24 cellular contexts compared by ENCODE assay signal in the genomic region with DNA sequence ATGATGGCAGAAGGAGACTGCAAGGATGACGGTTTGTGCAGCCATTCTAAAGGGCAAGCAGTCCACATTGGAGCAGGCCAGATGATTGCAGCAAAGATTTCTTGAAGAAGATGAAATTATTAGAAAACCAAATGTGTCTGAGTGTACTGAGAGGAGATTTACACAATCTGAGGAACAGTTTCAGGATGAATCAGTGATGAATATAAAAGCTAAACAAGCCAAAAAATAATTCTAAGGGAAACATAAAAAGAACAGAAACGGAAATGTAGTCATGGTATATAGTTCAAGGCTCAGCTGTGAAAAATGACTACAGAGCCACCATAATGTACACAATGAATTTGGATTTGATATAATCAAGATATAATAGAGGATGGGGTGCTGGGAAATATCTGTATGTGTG.
A peak's percentile ranks its signal among the peaks of the same experiment; 100 is the strongest.
DNase-seq lines count a peak whose midpoint lies in the region; ATAC-seq, FAIRE-seq and TF ChIP-seq lines count a peak whose summit lies in the region.
"Had no signal": no experiment of that assay in that cellular context is flagged by ENCODE, and none has a peak within 500 bp of the region (broad histone marks: within the 10 kb centered on the region; RNA-seq: fewer than 3 reads in every experiment).

No MANE protein-coding gene starts in this region.

- H3K4me3 ChIP-seq in AG10803 (ENCODE audit: low read length) (no peak overlapping the region), GM12878 (no peak overlapping the region), adrenal gland (no peak overlapping the region)
- H3K4me3 ChIP-seq: A549, heart right ventricle, SJSA1, upper lobe of right lung had no signal

- no peak overlapping the region for H3K27ac ChIP-seq in GM12878 (ENCODE audit: control insufficient read depth, insufficient read depth)
- no peak overlapping the region for H3K27ac ChIP-seq in adrenal gland
- H3K27ac ChIP-seq: A549, heart right ventricle, neutrophil, SJSA1, upper lobe of right lung had no signal

- no peak overlapping the region for H2AFZ ChIP-seq in GM12878 (ENCODE audit: control insufficient read depth, low read depth, low read length)

- H3K9ac ChIP-seq in GM12878 (ENCODE audit: control insufficient read depth, insufficient read depth, low read length) = no peak overlapping the region

- CTCF ChIA-PET in GM12878 (lab: Yijun Ruan, JAX) = no interaction called here

- no peak for TF ChIP-seq EP300 in GM12878 (IDR thresholded peaks at IDR 0.05; ENCODE audit: borderline replicate concordance in 1 of 2, control insufficient read depth in 1 of 2, low read depth in 2 of 2, low read length in 2 of 2)

- 6% methylated on average over 2 of the region's 2 CpGs for WGBS in GM12878 (ENCODE audit: insufficient coverage, insufficient replicate concordance, low lambda C conversion rate, missing lambda C conversion rate)
- 47 to 66% (median 55%) methylated on average over 2 of the region's 2 CpGs for WGBS in adrenal gland, 4 donors

- no peaks in the 10 kb centered on the region for H3K9me3 ChIP-seq in GM12878 (replicated peaks; ENCODE audit: control insufficient read depth, insufficient read depth, low read length)
- H3K9me3 ChIP-seq in adrenal gland (replicated peaks in 1 of 3) = no peaks in the 10 kb centered on the region
- H3K9me3 ChIP-seq: A549, Caco-2, heart right ventricle, neutrophil, SJSA1, upper lobe of right lung had no signal

- no peak for TF ChIP-seq RAD21 in GM12878 (IDR thresholded peaks at IDR 0.05; ENCODE audit: insufficient read depth, low read depth, low read length)

- in situ Hi-C loops in GM12878 (cut with MboI) = no loop called here

- H3K36me3 ChIP-seq in GM12878 (ENCODE audit: control insufficient read depth in 2 of 2, insufficient read depth in 2 of 2, low read length in 1 of 2) (no peaks in the 10 kb centered on the region), adrenal gland (replicated peaks in 1 of 2) (no peaks in the 10 kb centered on the region)
- H3K36me3 ChIP-seq: heart right ventricle, neutrophil, SJSA1, upper lobe of right lung had no signal

- no peaks in the 10 kb centered on the region for H3K79me2 ChIP-seq in GM12878 (ENCODE audit: control insufficient read depth, insufficient read depth, low read length)

- FAIRE-seq in GM12878 (lab: Jason Lieb, UNC) = no peak
- FAIRE-seq: A549, H1, small intestine had no signal

- DNase-seq in AG10803 (ENCODE audit: low read depth) (peak; percentile 58), HS-5 (ENCODE audit: low read depth) (peak; percentile 46), GM12878 (ENCODE audit: low read depth, low spot score) (no peak), iris pigment epithelial cell (ENCODE audit: low read depth) (peak; percentile 61), amniotic stem cell (lab: John Stamatoyannopoulos, UW) (no peak), NCI-H524 (lab: John Stamatoyannopoulos, UW) (no peak), adrenal gland (no peak)
- DNase-seq: activated CD4-positive, alpha-beta T cell treated with anti-CD3 and anti-CD28 coated beads for 36 hours; amygdala; C1 segment of cervical spinal cord; Caco-2; DND-41; heart right ventricle; mesenchymal stem cell; MV-4-11; NK-92 treated with Interleukin-12 subunit alpha and Interleukin-12 subunit beta, amount 100 ng/mL, for 24 hours; small intestine; stimulated activated CD4-positive, alpha-beta T cell treated with anti-CD3 and anti-CD28 coated beads, Interleukin-2, amount 100 ng/mL, for 24 hours; upper lobe of right lung had no signal

- POLR2A ChIA-PET in GM12878 (lab: Charles Lee) = no interaction called here

- ATAC-seq in GM12878 (peak; percentile 40), HG03442 (IDR thresholded peaks at IDR 0.05; ENCODE audit: unreplicated experiment) (no peak)
- ATAC-seq: A549; activated CD4-positive, alpha-beta T cell treated with anti-CD3 and anti-CD28 coated beads for 36 hours; heart right ventricle; upper lobe of right lung had no signal

- intact Hi-C loops in GM12878 (cut with micrococcal nuclease; ENCODE audit: unreplicated experiment) = no loop called here
- intact Hi-C loops in adrenal gland (cut with DNase I) = no loop called here

- TF ChIP-seq CTCF in AG10803 (conservative IDR thresholded peaks at IDR 0.05; ENCODE audit: low read length) (no peak), GM12878 (IDR thresholded peaks at IDR 0.05 in 2 of 3, conservative IDR thresholded peaks at IDR 0.05 in 1 of 3; ENCODE audit: control insufficient read depth in 2 of 3, extremely low read depth in 1 of 3, insufficient read depth in 1 of 3, low read depth in 3 of 3, low read length in 3 of 3) (no peak), adrenal gland (IDR thresholded peaks at IDR 0.05) (no peak)

- H3K27me3 ChIP-seq in GM12878 (replicated peaks in 1 of 2; ENCODE audit: control insufficient read depth in 2 of 2, insufficient read depth in 2 of 2, low read length in 1 of 2) (no peaks in the 10 kb centered on the region), adrenal gland (no peaks in the 10 kb centered on the region)
- H3K27me3 ChIP-seq: heart right ventricle, neutrophil, SJSA1, upper lobe of right lung had no signal

- SMC1A ChIA-PET in GM12878 (lab: Charles Lee; ENCODE audit: uncharacterized antibody, unreplicated experiment) = interaction anchor here (1.5 kb wide), 1 partner anchor 9 kb away, joined by 4 read pairs; no protein-coding TSS in a partner anchor

- RAD21 ChIA-PET in GM12878 (lab: Charles Lee; ENCODE audit: unreplicated experiment) = no interaction called here

- TF ChIP-seq POLR2A in GM12878 (IDR thresholded peaks at IDR 0.05; ENCODE audit: low read depth, low read length) = no peak
- TF ChIP-seq POLR2A in adrenal gland (IDR thresholded peaks at IDR 0.05) = no peak

- no TSS peak for BruUV-seq in GM12878 (replicated peaks; lab: Mats Ljungman, UMichigan)

- no peak overlapping the region for H3K4me2 ChIP-seq in GM12878 (ENCODE audit: control insufficient read depth, insufficient read depth)
- H3K4me2 ChIP-seq: A549 had no signal

- no peaks in the 10 kb centered on the region for H4K20me1 ChIP-seq in GM12878 (ENCODE audit: control insufficient read depth, insufficient read depth)

- H3K4me1 ChIP-seq in GM12878 (ENCODE audit: control insufficient read depth, insufficient read depth, low read length) (no peaks in the 10 kb centered on the region), adrenal gland (replicated peaks in 1 of 2) (peaks cover 0 to 6% of the 10 kb centered on the region in 2 donors)
- H3K4me1 ChIP-seq: A549, Caco-2, SJSA1 had no signal

TF ChIP-seq in GM12878, 131 proteins besides CTCF, POLR2A, EP300 and RAD21:
- TF ChIP-seq NR2F1 (conservative IDR thresholded peaks at IDR 0.05) (no peak), CHD1 (IDR thresholded peaks at IDR 0.05; ENCODE audit: low read depth, low read length) (no peak), NFYA (IDR thresholded peaks at IDR 0.05; ENCODE audit: borderline replicate concordance, low read depth, low read length) (no peak), RFX5 (IDR thresholded peaks at IDR 0.05; ENCODE audit: low read depth, low read length) (no peak), IKZF1 (conservative IDR thresholded peaks at IDR 0.05) (peak; percentile 25; the same call in 1 of the 2 replicates), NR2C1 (IDR thresholded peaks at IDR 0.05) (no peak), BMI1 (IDR thresholded peaks at IDR 0.05; ENCODE audit: borderline replicate concordance) (0 out of 2 replicates have a peak, but pooled peaks have one; percentile 29), JUNB (IDR thresholded peaks at IDR 0.05) (peak; percentile 31; the same call in 1 of the 2 replicates), JUND (IDR thresholded peaks at IDR 0.05; ENCODE audit: low read depth, low read length) (no peak), MTA2 (IDR thresholded peaks at IDR 0.05; ENCODE audit: low read depth) (0 out of 2 replicates have a peak, but pooled peaks have one; percentile 7), NR2C2 (IDR thresholded peaks at IDR 0.05; ENCODE audit: borderline replicate concordance, control insufficient read depth, insufficient read length, low read depth) (no peak), ATF7 (IDR thresholded peaks at IDR 0.05; ENCODE audit: low read depth) (no peak)

Comparison
In these comparisons a context has a peak if more than half of its experiments do, and no peak if none do; other contexts are left out.
1. DNase-seq: peak in AG10803 (single experiment), HS-5 (single experiment) and iris pigment epithelial cell (single experiment); none in GM12878 (single experiment), amniotic stem cell (single experiment), NCI-H524 (0 of 2) and adrenal gland (0 of 7).